ENCODE assay signal across 8 cellular contexts in the genomic region with DNA sequence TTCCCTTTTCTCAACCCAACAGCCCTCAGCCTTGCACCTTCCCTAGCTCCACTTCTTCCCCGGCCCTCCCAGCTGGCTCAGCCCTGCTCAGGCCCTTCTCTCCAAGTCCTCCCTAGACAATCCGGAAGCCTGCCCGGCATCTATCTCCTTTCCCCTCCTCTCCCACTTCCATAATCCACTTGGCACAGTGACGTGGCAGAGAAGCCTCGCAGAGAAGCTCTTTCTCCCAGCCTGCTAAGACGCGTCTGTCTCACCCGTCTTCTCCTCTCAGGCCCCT. TPM values are rescaled to one million over a fixed set of nuclear protein-coding genes. Genes with fewer than 3 reads are reported as not detected.
A peak's percentile ranks its signal among the peaks of the same experiment; 100 is the strongest.
DNase-seq lines count a peak whose midpoint lies in the region; ATAC-seq, FAIRE-seq and TF ChIP-seq lines count a peak whose summit lies in the region.

No MANE protein-coding gene starts in this region.

- peak overlapping the region; percentile 90 for H2BK15ac ChIP-seq in mesenchymal stem cell (ENCODE audit: low read depth, poor library complexity, severe bottlenecking)

- H2BK120ac ChIP-seq in mesenchymal stem cell (ENCODE audit: low read depth, low read length) = peak overlapping the region; percentile 80

- H3K27me3 ChIP-seq in AG04450 (ENCODE audit: control insufficient read depth, insufficient read depth, low read length) (no peaks in the 10 kb centered on the region), RWPE2 (ENCODE audit: insufficient read depth, poor library complexity, severe bottlenecking) (no peaks in the 10 kb centered on the region), ectodermal cell (ENCODE audit: control insufficient read depth, insufficient read depth, low read length, poor library complexity, severe bottlenecking) (no peaks in the 10 kb centered on the region), mesenchymal stem cell (ENCODE audit: control insufficient read depth in 1 of 2, insufficient read depth in 1 of 2, low read length in 2 of 2) (no peaks in the 10 kb centered on the region), upper lobe of left lung (no peaks in the 10 kb centered on the region)

- peaks cover 12% of the 10 kb centered on the region for H3K4me1 ChIP-seq in RWPE2 (ENCODE audit: insufficient read depth, poor library complexity, severe bottlenecking)
- H3K4me1 ChIP-seq in ectodermal cell (ENCODE audit: control insufficient read depth, insufficient read depth, low read length) = peaks cover 10% of the 10 kb centered on the region
- peaks cover 38% of the 10 kb centered on the region for H3K4me1 ChIP-seq in mesenchymal stem cell (ENCODE audit: control insufficient read depth, insufficient read depth, low read depth, low read length)
- H3K4me1 ChIP-seq in upper lobe of left lung = peaks cover 14 to 25% (median 17%) of the 10 kb centered on the region in 4 donors

- H3K14ac ChIP-seq in mesenchymal stem cell (ENCODE audit: low read length in 2 of 2) = peak overlapping the region in 1 of 2 experiments; percentile 96

- H3K27ac ChIP-seq in AG04450 (ENCODE audit: low read depth, low read length) (peak overlapping the region; percentile 92), RWPE2 (ENCODE audit: poor library complexity, severe bottlenecking) (peak overlapping the region; percentile 79), ectodermal cell (ENCODE audit: insufficient read depth, low read depth, low read length, poor library complexity, severe bottlenecking) (peak overlapping the region; percentile 41), mesenchymal stem cell (ENCODE audit: low read length, poor library complexity, severe bottlenecking) (peak overlapping the region; percentile 91), upper lobe of left lung (peak overlapping the region; percentile 77 to 90 (median 90))

- H2BK12ac ChIP-seq in mesenchymal stem cell (ENCODE audit: low read length in 2 of 2) = peak overlapping the region; percentile 46 to 77

- FAIRE-seq in GM12891 (lab: Jason Lieb, UNC) = no peak

- no peak for TF ChIP-seq EP300 in upper lobe of left lung (IDR thresholded peaks at IDR 0.05)

- H4K91ac ChIP-seq in mesenchymal stem cell (ENCODE audit: low read length) = peak overlapping the region; percentile 98

- POLR2A ChIA-PET in AG04450 (lab: Yijun Ruan, JAX) = interaction anchor here (0.8 to 3.5 kb wide), 8 partner anchors 12 to 152 kb away, joined by 3 to 23 read pairs (median 3); a partner anchor contains a TSS

- peak overlapping the region; percentile 66 for H2BK5ac ChIP-seq in mesenchymal stem cell (ENCODE audit: low read depth, low read length, poor library complexity, severe bottlenecking)

- peaks cover 30% of the 10 kb centered on the region for H3K79me1 ChIP-seq in mesenchymal stem cell (replicated peaks; ENCODE audit: low read length, poor library complexity, severe bottlenecking)

- peak overlapping the region; percentile 100 for H3K9ac ChIP-seq in mesenchymal stem cell (ENCODE audit: low read length)

- peak overlapping the region; percentile 68 to 95 for H3K18ac ChIP-seq in mesenchymal stem cell (ENCODE audit: low read depth in 1 of 2, low read length in 2 of 2)

- peak overlapping the region; percentile 94 for H3K4me2 ChIP-seq in mesenchymal stem cell (ENCODE audit: low read length, poor library complexity, severe bottlenecking)

- no peak overlapping the region for H2AFZ ChIP-seq in mesenchymal stem cell (ENCODE audit: low read depth, low read length)

- no peak for TF ChIP-seq POLR2A in GM12891 (IDR thresholded peaks at IDR 0.05; ENCODE audit: low read depth, low read length)
- TF ChIP-seq POLR2A in upper lobe of left lung (IDR thresholded peaks at IDR 0.05) = no peak

- H3K4me3 ChIP-seq in AG04450 (ENCODE audit: low read depth, low read length) (peak overlapping the region; percentile 84), RWPE2 (ENCODE audit: severe bottlenecking) (peak overlapping the region; percentile 58), ectodermal cell (ENCODE audit: insufficient read depth, low read depth, low read length) (peak overlapping the region; percentile 55), mesenchymal stem cell (ENCODE audit: insufficient read depth in 1 of 2, low read depth in 1 of 2, low read length in 2 of 2) (peak overlapping the region; percentile 71 to 99), upper lobe of left lung (peak overlapping the region; percentile 62 to 97 (median 75))

- CTCF ChIA-PET in AG04450 (lab: Charles Lee) = interaction anchor here (0.5 to 1.5 kb wide), 3 partner anchors 54 to 179 kb away, joined by 3 to 4 read pairs (median 3); a partner anchor contains a TSS

- DNase-seq in AG04450 (ENCODE audit: low read depth, low spot score) (no peak), GM12891 (ENCODE audit: insufficient read length, low spot score) (peak; percentile 27), RWPE2 (ENCODE audit: low spot score) (no peak), mesenchymal stem cell (peak; percentile 88), upper lobe of left lung (peak in 1 of 2 donors; percentile 55)

- H3K23ac ChIP-seq in mesenchymal stem cell (ENCODE audit: low read length in 2 of 2) = peak overlapping the region in 1 of 2 experiments; percentile 65

- H3K36me3 ChIP-seq in RWPE2 (ENCODE audit: low read depth) (peaks cover 32% of the 10 kb centered on the region), ectodermal cell (ENCODE audit: control insufficient read depth, insufficient read depth, low read length) (no peaks in the 10 kb centered on the region), mesenchymal stem cell (ENCODE audit: control insufficient read depth in 1 of 2, insufficient read depth in 2 of 2, low read depth in 1 of 2, low read length in 2 of 2) (peaks cover 25 to 35% of the 10 kb centered on the region in 2 experiments), upper lobe of left lung (peaks cover 13 to 33% (median 28%) of the 10 kb centered on the region in 4 donors)

- peak overlapping the region; percentile 36 for H2AK5ac ChIP-seq in mesenchymal stem cell (ENCODE audit: low read length, severe bottlenecking)

- peak overlapping the region; percentile 95 to 96 for H3K4ac ChIP-seq in mesenchymal stem cell (ENCODE audit: low read depth in 1 of 2, low read length in 2 of 2)

- H4K8ac ChIP-seq in mesenchymal stem cell (ENCODE audit: low read length) = peak overlapping the region; percentile 47

- no peak for TF ChIP-seq CTCF in AG04450 (IDR thresholded peaks at IDR 0.05; ENCODE audit: low read depth, low read length)
- TF ChIP-seq CTCF in RWPE2 (IDR thresholded peaks at IDR 0.05; ENCODE audit: poor library complexity, severe bottlenecking) = no peak
- no peak for TF ChIP-seq CTCF in upper lobe of left lung (IDR thresholded peaks at IDR 0.05)

- ATAC-seq in RWPE2 (ENCODE audit: low read depth) (peak; percentile 33; the same call in 2 of the 3 replicates), upper lobe of left lung (ENCODE audit: low FRiP score in 2 of 2) (peak; percentile 3 to 36), HG03039 (IDR thresholded peaks at IDR 0.05; ENCODE audit: unreplicated experiment) (no peak), GM19463 (IDR thresholded peaks at IDR 0.05; ENCODE audit: unreplicated experiment) (no peak)

- 23 to 25% methylated on average over 8 of the region's 8 CpGs for WGBS in ectodermal cell, 2 experiments
- 24% methylated on average over 8 of the region's 8 CpGs for WGBS in mesenchymal stem cell
- 1 to 7% methylated on average over 8 of the region's 8 CpGs for WGBS in upper lobe of left lung, 2 donors

- H3K9me3 ChIP-seq in AG04450 (ENCODE audit: control insufficient read depth, insufficient read depth, low read length) (no peaks in the 10 kb centered on the region; the same call in 1 of the 2 replicates), RWPE2 (ENCODE audit: severe bottlenecking) (no peaks in the 10 kb centered on the region), ectodermal cell (ENCODE audit: control insufficient read depth, low read length) (no peaks in the 10 kb centered on the region), mesenchymal stem cell (ENCODE audit: control insufficient read depth, low read length) (no peaks in the 10 kb centered on the region), upper lobe of left lung (no peaks in the 10 kb centered on the region)

TF ChIP-seq in GM12891, 5 proteins besides CTCF, POLR2A, EP300 and RAD21 (continues in another document):
- no peak for TF ChIP-seq POU2F2 (IDR thresholded peaks at IDR 0.05; ENCODE audit: low read depth, low read length)

RNA-seq across cellular contexts. Expression of a gene that starts 1.1 kb away (rescaled TPM):
- 45.2 and 58.3 TPM in 2 replicates for polyA plus RNA-seq in AG04450 (2011; rRNA removed)
- 38.4 and 46.8 TPM in 2 replicates for polyA minus RNA-seq in AG04450 (2011; rRNA and poly(A)+ RNA removed)
- polyA plus RNA-seq in GM12891 (2012; ENCODE audit: low read depth, missing spikeins) = 36.2 TPM
- polyA plus RNA-seq in ectodermal cell (2013, experiment 1 of 4) = 33.3 TPM
- 34.6 TPM for polyA plus RNA-seq in ectodermal cell (2013, experiment 2 of 4)
- polyA plus RNA-seq in ectodermal cell (2013, experiment 3 of 4) = 29.3 TPM
- polyA plus RNA-seq in ectodermal cell (2013, experiment 4 of 4) = 29.2 TPM
- polyA plus RNA-seq in mesenchymal stem cell (2013, experiment 1 of 2) = 89.7 TPM
- 95.2 TPM for polyA plus RNA-seq in mesenchymal stem cell (2013, experiment 2 of 2)
- total RNA-seq in upper lobe of left lung = 100 to 1,000 TPM in 4 of 6 donors, 10 to 100 TPM in 2; 48.1 to 186 (median 111) TPM

RNA-seq across cellular contexts. Expression of a gene that starts 15.6 kb away (rescaled TPM):
- polyA plus RNA-seq in AG04450 (2011; rRNA removed) = 23.5 and 28.2 TPM in 2 replicates
- 25.2 and 26.3 TPM in 2 replicates for polyA minus RNA-seq in AG04450 (2011; rRNA and poly(A)+ RNA removed)
- polyA plus RNA-seq in GM12891 (2012; ENCODE audit: low read depth, missing spikeins) = 33.5 TPM
- polyA plus RNA-seq in ectodermal cell (2013, experiment 1 of 4) = 143 TPM
- 135 TPM for polyA plus RNA-seq in ectodermal cell (2013, experiment 2 of 4)
- polyA plus RNA-seq in ectodermal cell (2013, experiment 3 of 4) = 108 TPM
- 110 TPM for polyA plus RNA-seq in ectodermal cell (2013, experiment 4 of 4)
- polyA plus RNA-seq in mesenchymal stem cell (2013, experiment 1 of 2) = 45.0 TPM
- polyA plus RNA-seq in mesenchymal stem cell (2013, experiment 2 of 2) = 43.4 TPM
- 10 to 100 TPM; 23.9 to 71.2 (median 37.6) TPM for total RNA-seq in upper lobe of left lung

RNA-seq across cellular contexts. Expression of a gene that starts 54.1 kb away (rescaled TPM):
- polyA plus RNA-seq in AG04450 (2011; rRNA removed) = 5.0 and 6.0 TPM in 2 replicates
- 5.1 and 6.6 TPM in 2 replicates for polyA minus RNA-seq in AG04450 (2011; rRNA and poly(A)+ RNA removed)
- polyA plus RNA-seq in GM12891 (2012; ENCODE audit: low read depth, missing spikeins) = 21.8 TPM
- 99.7 TPM for polyA plus RNA-seq in ectodermal cell (2013, experiment 1 of 4)
- polyA plus RNA-seq in ectodermal cell (2013, experiment 2 of 4) = 113 TPM
- polyA plus RNA-seq in ectodermal cell (2013, experiment 3 of 4) = 54.9 TPM
- polyA plus RNA-seq in ectodermal cell (2013, experiment 4 of 4) = 67.0 TPM
- polyA plus RNA-seq in mesenchymal stem cell (2013, experiment 1 of 2) = 7.6 TPM
- 6.3 TPM for polyA plus RNA-seq in mesenchymal stem cell (2013, experiment 2 of 2)
- 10 to 100 TPM in 3 of 6 donors, 1 to 10 TPM in 3; 3.3 to 16.8 (median 10.1) TPM for total RNA-seq in upper lobe of left lung

RNA-seq across cellular contexts. Expression of a gene that starts 56.2 kb away (rescaled TPM):
- polyA plus RNA-seq in AG04450 (2011; rRNA removed) = 40.2 and 57.9 TPM in 2 replicates
- 34.1 and 38.5 TPM in 2 replicates for polyA minus RNA-seq in AG04450 (2011; rRNA and poly(A)+ RNA removed)
- polyA plus RNA-seq in GM12891 (2012; ENCODE audit: low read depth, missing spikeins) = 25.7 TPM
- polyA plus RNA-seq in ectodermal cell (2013, experiment 1 of 4) = 98.9 TPM
- 94.5 TPM for polyA plus RNA-seq in ectodermal cell (2013, experiment 2 of 4)
- 83.1 TPM for polyA plus RNA-seq in ectodermal cell (2013, experiment 3 of 4)
- polyA plus RNA-seq in ectodermal cell (2013, experiment 4 of 4) = 89.3 TPM
- polyA plus RNA-seq in mesenchymal stem cell (2013, experiment 1 of 2) = 108 TPM
- polyA plus RNA-seq in mesenchymal stem cell (2013, experiment 2 of 2) = 106 TPM
- total RNA-seq in upper lobe of left lung = 10 to 100 TPM; 27.4 to 60.1 (median 53.8) TPM

Comparison
In these comparisons a context has a peak if more than half of its experiments do, and no peak if none do; other contexts are left out.
1. DNase-seq: peak in GM12891 (single experiment) and mesenchymal stem cell (single experiment); none in AG04450 (single experiment) and RWPE2 (single experiment).
2. H3K27ac ChIP-seq: peak in every context shown above with its lines; median percentile 92 in AG04450; 91 in mesenchymal stem cell; 90 in upper lobe of left lung; 79 in RWPE2; 41 in ectodermal cell.
3. ATAC-seq: peak in RWPE2 (single experiment) and upper lobe of left lung (2 of 2); none in HG03039 (single experiment) and GM19463 (single experiment).
4. Peak in every context shown above with its lines, with median percentiles within 50 percentile points of each other: H3K4me3 ChIP-seq.